Comparison of ENCODE assay signal across 8 cellular contexts in genomic region chr2:159290289-159290907, GRCh38. TPM values are rescaled to one million over a fixed set of nuclear protein-coding genes. Genes with fewer than 3 reads are reported as not detected.
DNase-seq lines count a peak whose midpoint lies in the region; ATAC-seq lines count a peak whose summit lies in the region.

No MANE protein-coding gene starts in this region.

- ATAC-seq in GM21423 (IDR thresholded peaks at IDR 0.05; ENCODE audit: unreplicated experiment) (no peak), HG02981 (IDR thresholded peaks at IDR 0.05; ENCODE audit: unreplicated experiment) (no peak)

- peak; percentile 16 for DNase-seq in A172 (ENCODE audit: low spot score)
- peak; percentile 82 for DNase-seq in GM03348 (ENCODE audit: low spot score)
- peak; percentile 22 for DNase-seq in NCI-H2196 treated with DMSO at 0.1 percent for 48 hours (lab: John Stamatoyannopoulos, UW; ENCODE audit: unreplicated experiment)
- DNase-seq in astrocyte of the hippocampus (ENCODE audit: low read depth, low spot score) = peak; percentile 23
- peak; percentile 69 for DNase-seq in smooth muscle cell of the brain vasculature (ENCODE audit: low read depth, low spot score)
- DNase-seq in HK-2 (ENCODE audit: unreplicated experiment) = no peak

RNA-seq across cellular contexts. Expression of gene WDSUB1, which starts 3.9 kb away (rescaled TPM):
- 9.4 and 15.0 TPM in 2 replicates for total RNA-seq in A172 (2014; rRNA removed; shearing (Covaris generic))
